ENCODE assay signal across 18 cellular contexts in the genomic region with DNA sequence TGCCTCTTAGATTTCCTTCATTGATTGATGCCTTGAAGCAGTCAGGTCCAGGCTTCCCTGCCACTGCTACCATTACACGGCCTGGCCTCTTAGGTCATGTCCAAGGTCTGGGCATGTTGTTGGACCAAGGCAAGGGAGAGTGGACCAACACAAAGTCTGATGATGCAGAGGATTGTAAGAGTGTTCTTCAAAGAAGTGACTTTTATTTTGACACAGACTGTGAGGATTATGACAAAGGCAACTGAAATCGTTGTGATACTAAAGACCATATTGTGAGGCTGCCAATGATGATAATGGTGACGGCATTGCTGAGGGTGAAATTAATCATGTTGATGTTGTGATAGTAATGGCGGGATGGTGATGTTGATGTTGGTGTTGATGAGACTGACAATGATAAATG.
DNase-seq lines count a peak whose midpoint lies in the region; ATAC-seq and TF ChIP-seq lines count a peak whose summit lies in the region.
"Had no signal": no experiment of that assay in that cellular context is flagged by ENCODE, and none has a peak within 500 bp of the region (broad histone marks: within the 10 kb centered on the region; RNA-seq: fewer than 3 reads in every experiment).

No MANE protein-coding gene starts in this region.

- no peaks in the 10 kb centered on the region for H3K9me3 Mint-ChIP-seq in osteocyte (ENCODE audit: unreplicated experiment)
- H3K9me3 Mint-ChIP-seq in Caco-2 (ENCODE audit: unreplicated experiment): no peaks in the 10 kb centered on the region

- H3K36me3 Mint-ChIP-seq in osteocyte (ENCODE audit: unreplicated experiment) (no peaks in the 10 kb centered on the region), Caco-2 (ENCODE audit: insufficient read depth, unreplicated experiment) (no peaks in the 10 kb centered on the region)
- H3K36me3 Mint-ChIP-seq: CD4-positive, CD25-positive, alpha-beta regulatory T cell had no signal

- ATAC-seq in Right ventricle myocardium inferior: no peak

- H3K27ac Mint-ChIP-seq in osteocyte (ENCODE audit: unreplicated experiment) (no peak overlapping the region), Caco-2 (ENCODE audit: unreplicated experiment) (no peak overlapping the region)
- H3K27ac Mint-ChIP-seq: CD4-positive, CD25-positive, alpha-beta regulatory T cell; HFFc6 had no signal

- H3K9ac ChIP-seq in colonic mucosa (ENCODE audit: low read depth in 2 of 2, low read length in 2 of 2): no peak overlapping the region
- H3K9ac ChIP-seq: GM23248 had no signal

- no peak overlapping the region for H3K27ac ChIP-seq in right atrium auricular region
- no peak overlapping the region for H3K27ac ChIP-seq in colonic mucosa
- H3K27ac ChIP-seq: GM23248 had no signal

- no peaks in the 10 kb centered on the region for H3K36me3 ChIP-seq in right atrium auricular region
- no peaks in the 10 kb centered on the region for H3K36me3 ChIP-seq in colonic mucosa
- no peaks in the 10 kb centered on the region for H3K36me3 ChIP-seq in Caco-2 (ENCODE audit: control insufficient read depth, insufficient read depth, low read length)
- H3K36me3 ChIP-seq: MG63 had no signal

- H3K27me3 Mint-ChIP-seq in osteocyte (ENCODE audit: unreplicated experiment): no peaks in the 10 kb centered on the region
- H3K27me3 Mint-ChIP-seq in Caco-2 (ENCODE audit: insufficient read depth, unreplicated experiment): peaks cover 22% of the 10 kb centered on the region
- H3K27me3 Mint-ChIP-seq: CD4-positive, CD25-positive, alpha-beta regulatory T cell had no signal

- no peak for TF ChIP-seq CTCF in right atrium auricular region (IDR thresholded peaks at IDR 0.05)
- TF ChIP-seq CTCF in colonic mucosa (IDR thresholded peaks at IDR 0.05): no peak
- TF ChIP-seq CTCF in osteocyte (IDR thresholded peaks at IDR 0.05): no peak
- no peak for TF ChIP-seq CTCF in Caco-2 (IDR thresholded peaks at IDR 0.05; ENCODE audit: insufficient read depth in 1 of 2, low read depth in 1 of 2, low read length in 1 of 2, severe bottlenecking in 1 of 2, unreplicated experiment in 1 of 2)

- CTCF ChIA-PET in Caco-2 (lab: Charles Lee): no interaction called here

- H3K9me3 ChIP-seq in right atrium auricular region (no peaks in the 10 kb centered on the region), colonic mucosa (no peaks in the 10 kb centered on the region), Caco-2 (no peaks in the 10 kb centered on the region)
- H3K9me3 ChIP-seq: MG63 had no signal

- BruUV-seq in Caco-2 (replicated peaks; lab: Mats Ljungman, UMichigan): no TSS peak

- intact Hi-C loops in Right ventricle myocardium inferior (cut with DNase I) (no loop called here), colonic mucosa (cut with DNase I) (no loop called here), Caco-2 (cut with micrococcal nuclease; ENCODE audit: unreplicated experiment) (no loop called here)

- peak; percentile 13 for DNase-seq in right atrium auricular region (ENCODE audit: low spot score)
- no peak for DNase-seq in Right ventricle myocardium inferior (ENCODE audit: missing footprints)
- DNase-seq in colonic mucosa: peak; percentile 2
- DNase-seq in osteocyte (ENCODE audit: extremely low spot score, unreplicated experiment): peak; percentile 51
- DNase-seq in mucosa of gallbladder (ENCODE audit: low spot score): no peak
- DNase-seq in Caco-2: no peak
- DNase-seq in occipital lobe (lab: John Stamatoyannopoulos, UW): no peak
- DNase-seq: CD4-positive, CD25-positive, alpha-beta regulatory T cell; GM23248; HFFc6; KG1; NCI-H1105 treated with DMSO at 0.1 percent for 48 hours; NCI-H146; NCI-H2029; NCI-H446 treated with DMSO at 0.1 percent for 48 hours; NCI-H526; SHP77 had no signal

- H3K4me3 ChIP-seq in right atrium auricular region (no peak overlapping the region), colonic mucosa (no peak overlapping the region), Caco-2 (ENCODE audit: low read depth, low read length) (no peak overlapping the region)
- H3K4me3 ChIP-seq: GM23248, MG63 had no signal

- H3K4me1 ChIP-seq in right atrium auricular region (no peaks in the 10 kb centered on the region), colonic mucosa (no peaks in the 10 kb centered on the region), Caco-2 (no peaks in the 10 kb centered on the region)

- no peaks in the 10 kb centered on the region for H3K4me1 Mint-ChIP-seq in osteocyte (ENCODE audit: unreplicated experiment)
- no peaks in the 10 kb centered on the region for H3K4me1 Mint-ChIP-seq in Caco-2 (ENCODE audit: low read depth, unreplicated experiment)
- H3K4me1 Mint-ChIP-seq: CD4-positive, CD25-positive, alpha-beta regulatory T cell had no signal

- POLR2A ChIA-PET in Caco-2 (lab: Charles Lee): no interaction called here

- H3K27me3 ChIP-seq in right atrium auricular region: no peaks in the 10 kb centered on the region
- H3K27me3 ChIP-seq in colonic mucosa: no peaks in the 10 kb centered on the region
- no peaks in the 10 kb centered on the region for H3K27me3 ChIP-seq in Caco-2 (replicated peaks; ENCODE audit: control insufficient read depth, insufficient read depth, low read length)
- H3K27me3 ChIP-seq: MG63 had no signal

- H3K4me3 Mint-ChIP-seq in osteocyte (ENCODE audit: unreplicated experiment): no peak overlapping the region
- no peak overlapping the region for H3K4me3 Mint-ChIP-seq in Caco-2 (ENCODE audit: unreplicated experiment)
- H3K4me3 Mint-ChIP-seq: CD4-positive, CD25-positive, alpha-beta regulatory T cell; HFFc6 had no signal

Comparison
In these comparisons a context has a peak if more than half of its experiments do, and no peak if none do; other contexts are left out.
1. DNase-seq: peak in right atrium auricular region (single experiment), colonic mucosa (single experiment) and osteocyte (single experiment); none in Right ventricle myocardium inferior (single experiment), mucosa of gallbladder (single experiment), Caco-2 (0 of 2) and occipital lobe (single experiment).